In genomic region chr16:53135329-53135728, GRCh38 we compare ENCODE assay signal across 24 cellular contexts.
"Had no signal": no experiment of that assay in that cellular context is flagged by ENCODE, and none has a peak within 500 bp of the region (broad histone marks: within the 10 kb centered on the region; RNA-seq: fewer than 3 reads in every experiment).

No MANE protein-coding gene starts in this region.

- H3K9me3 Mint-ChIP-seq: activated B cell treated with CpG ODN at 0.5 μM for 24 hours; activated CD4-positive, alpha-beta memory T cell treated with anti-CD3 and anti-CD28 coated beads for 36 hours; activated naive CD8-positive, alpha-beta T cell treated with anti-CD3 and anti-CD28 coated beads, Interleukin-2, amount 10 ng/mL, durations not matched to agents 7 days and 5 days; activated T-helper 17 cell treated with anti-CD3 and anti-CD28 coated beads, Interleukin-2, amount 50 U/mL, for 72 hours; brain; endodermal cell; stimulated activated effector memory CD8-positive, alpha-beta T cell treated with anti-CD3 and anti-CD28 coated beads, Interleukin-12 subunit alpha, Interleukin-12 subunit beta, amount 100 ng/mL, for 72 hours had no signal

- H3K9ac ChIP-seq: parathyroid adenoma had no signal

- H3K4me3 ChIP-seq: dorsolateral prefrontal cortex, mucosa of descending colon, sigmoid colon, thoracic aorta, upper lobe of right lung had no signal

- H3K36me3 ChIP-seq: sigmoid colon, thoracic aorta, upper lobe of right lung had no signal

- H3K27me3 Mint-ChIP-seq: activated B cell treated with CpG ODN at 0.5 μM for 24 hours; activated CD4-positive, alpha-beta memory T cell treated with anti-CD3 and anti-CD28 coated beads for 36 hours; activated naive CD8-positive, alpha-beta T cell treated with anti-CD3 and anti-CD28 coated beads, Interleukin-2, amount 10 ng/mL, durations not matched to agents 7 days and 5 days; activated T-helper 17 cell treated with anti-CD3 and anti-CD28 coated beads, Interleukin-2, amount 50 U/mL, for 72 hours had no signal

- H3K27ac ChIP-seq: epithelial cell of prostate, foreskin keratinocyte, parathyroid adenoma, upper lobe of right lung had no signal

- H3K27me3 ChIP-seq: dorsolateral prefrontal cortex, foreskin keratinocyte, sigmoid colon, upper lobe of right lung had no signal

- H3K27ac Mint-ChIP-seq: activated B cell treated with CpG ODN at 0.5 μM for 24 hours; activated CD4-positive, alpha-beta memory T cell treated with anti-CD3 and anti-CD28 coated beads for 36 hours; activated naive CD8-positive, alpha-beta T cell treated with anti-CD3 and anti-CD28 coated beads, Interleukin-2, amount 10 ng/mL, durations not matched to agents 7 days and 5 days; activated T-helper 17 cell treated with anti-CD3 and anti-CD28 coated beads, Interleukin-2, amount 50 U/mL, for 72 hours; endodermal cell; stimulated activated effector memory CD8-positive, alpha-beta T cell treated with anti-CD3 and anti-CD28 coated beads, Interleukin-12 subunit alpha, Interleukin-12 subunit beta, amount 100 ng/mL, for 72 hours had no signal

- H2AFZ ChIP-seq: parathyroid adenoma had no signal

- H3K9me3 ChIP-seq: mucosa of descending colon, sigmoid colon, thoracic aorta, upper lobe of right lung had no signal

- ATAC-seq: activated T-helper 17 cell treated with anti-CD3 and anti-CD28 coated beads, Interleukin-2, amount 50 U/mL, for 72 hours; foreskin keratinocyte; mucosa of descending colon; naive thymus-derived CD4-positive, alpha-beta T cell; stimulated activated effector memory CD8-positive, alpha-beta T cell treated with anti-CD3 and anti-CD28 coated beads, Interleukin-12 subunit alpha, Interleukin-12 subunit beta, amount 100 ng/mL, for 72 hours; upper lobe of right lung had no signal

- H3K36me3 Mint-ChIP-seq: activated CD4-positive, alpha-beta memory T cell treated with anti-CD3 and anti-CD28 coated beads for 36 hours had no signal

- DNase-seq: activated B cell treated with CpG ODN at 0.5 μM for 24 hours; activated CD4-positive, alpha-beta memory T cell treated with anti-CD3 and anti-CD28 coated beads for 36 hours; activated CD4-positive, alpha-beta T cell treated with anti-CD3 and anti-CD28 coated beads for 4 hours; activated naive CD4-positive, alpha-beta T cell; activated naive CD8-positive, alpha-beta T cell treated with anti-CD3 and anti-CD28 coated beads, Interleukin-2, amount 10 ng/mL, durations not matched to agents 7 days and 5 days; activated T-cell treated with anti-CD3 and anti-CD28 coated beads for 4 hours; caudate nucleus; dorsolateral prefrontal cortex; endodermal cell; foreskin keratinocyte; hypothalamus; mucosa of descending colon; naive thymus-derived CD4-positive, alpha-beta T cell; sigmoid colon; stimulated activated CD4-positive, alpha-beta T cell treated with anti-CD3 and anti-CD28 coated beads, Interleukin-4, amount 100 ng/mL, for 24 hours; T-helper 9 cell; upper lobe of right lung had no signal

- H3K4me3 Mint-ChIP-seq: activated B cell treated with CpG ODN at 0.5 μM for 24 hours; activated CD4-positive, alpha-beta memory T cell treated with anti-CD3 and anti-CD28 coated beads for 36 hours; activated naive CD8-positive, alpha-beta T cell treated with anti-CD3 and anti-CD28 coated beads, Interleukin-2, amount 10 ng/mL, durations not matched to agents 7 days and 5 days; activated T-helper 17 cell treated with anti-CD3 and anti-CD28 coated beads, Interleukin-2, amount 50 U/mL, for 72 hours; endodermal cell; naive thymus-derived CD4-positive, alpha-beta T cell; stimulated activated effector memory CD8-positive, alpha-beta T cell treated with anti-CD3 and anti-CD28 coated beads, Interleukin-12 subunit alpha, Interleukin-12 subunit beta, amount 100 ng/mL, for 72 hours had no signal

- FAIRE-seq: keratinocyte had no signal
